In the genomic region with DNA sequence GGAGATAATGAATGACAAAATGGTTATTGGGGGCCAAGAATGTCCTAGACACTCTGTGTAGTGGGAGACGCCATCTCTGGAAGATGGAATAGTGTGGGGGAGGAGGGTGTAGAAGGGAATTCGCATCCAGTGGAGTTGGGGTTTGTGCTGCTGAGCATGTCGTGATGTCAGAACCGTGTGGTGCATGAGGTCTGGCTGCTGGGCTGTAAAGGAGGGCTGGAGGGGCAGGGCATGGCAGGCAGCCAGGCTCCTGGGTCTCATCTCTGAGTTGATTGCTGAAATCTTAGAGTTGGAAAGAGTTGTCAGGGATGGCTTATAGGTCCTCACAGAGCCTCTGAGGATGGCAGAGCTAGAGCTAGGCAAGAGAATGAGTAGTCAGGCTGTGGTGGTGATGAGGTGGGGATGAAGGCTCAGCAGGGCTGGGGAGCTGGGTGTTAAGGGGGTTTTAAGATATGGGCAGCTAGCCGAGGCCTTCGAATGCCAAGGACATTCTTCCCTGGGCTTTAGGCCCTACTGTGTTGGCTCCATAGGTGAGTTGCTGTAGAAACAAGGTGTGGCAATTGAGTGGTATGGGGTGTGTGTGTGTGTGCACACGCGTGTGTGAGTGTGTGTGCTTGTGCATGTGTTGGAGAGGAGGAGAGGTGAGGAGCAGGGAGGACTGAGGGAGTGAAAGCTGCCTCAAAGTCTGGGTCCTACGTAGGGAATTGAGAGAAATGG, we compare ENCODE assay signal across 9 cellular contexts. TPM values are rescaled to one million over a fixed set of nuclear protein-coding genes. Genes with fewer than 3 reads are reported as not detected.
A peak's percentile ranks its signal among the peaks of the same experiment; 100 is the strongest.
DNase-seq lines count a peak whose midpoint lies in the region; ATAC-seq, FAIRE-seq and TF ChIP-seq lines count a peak whose summit lies in the region.
"Had no signal": no experiment of that assay in that cellular context is flagged by ENCODE, and none has a peak within 500 bp of the region (broad histone marks: within the 10 kb centered on the region; RNA-seq: fewer than 3 reads in every experiment).

No MANE protein-coding gene starts in this region.

- no peak overlapping the region for H3K27ac Mint-ChIP-seq in nephron progenitor cell

- peaks cover 4% of the 10 kb centered on the region; the same call in 1 of the 2 replicates for H3K9me3 ChIP-seq in BE2C
- H3K9me3 ChIP-seq in GM12878 (replicated peaks; ENCODE audit: control insufficient read depth, insufficient read depth, low read length) = no peaks in the 10 kb centered on the region
- H3K9me3 ChIP-seq in Peyer's patch = no peaks in the 10 kb centered on the region

- ATAC-seq in GM12878 (no peak), GM18870 (IDR thresholded peaks at IDR 0.05; ENCODE audit: unreplicated experiment) (no peak), GM19452 (IDR thresholded peaks at IDR 0.05; ENCODE audit: unreplicated experiment) (no peak)

- H3K4me3 ChIP-seq in BE2C (ENCODE audit: low read depth, low read length) (peak overlapping the region; percentile 76), GM12878 (0 out of 2 replicates have a peak overlapping the region, but pooled peaks have one; percentile 93), Peyer's patch (no peak overlapping the region)

- peak overlapping the region; percentile 93 for H3K4me3 Mint-ChIP-seq in nephron progenitor cell

- no peak for TF ChIP-seq RAD21 in GM12878 (IDR thresholded peaks at IDR 0.05; ENCODE audit: insufficient read depth, low read depth, low read length)

- in situ Hi-C loops in GM12878 (cut with MboI) = no loop called here

- no peak for TF ChIP-seq EP300 in GM12878 (IDR thresholded peaks at IDR 0.05; ENCODE audit: borderline replicate concordance in 1 of 2, control insufficient read depth in 1 of 2, low read depth in 2 of 2, low read length in 2 of 2)

- CTCF ChIA-PET in GM12878 (lab: Yijun Ruan, JAX) = interaction anchor here (0.5 to 4.7 kb wide), 12 partner anchors 8 to 671 kb away, joined by 3 to 52 read pairs (median 4); no protein-coding TSS in a partner anchor

- TF ChIP-seq POLR2A in GM12878 (IDR thresholded peaks at IDR 0.05; ENCODE audit: low read depth, low read length) = no peak
- no peak for TF ChIP-seq POLR2A in Peyer's patch (IDR thresholded peaks at IDR 0.05)

- H3K27ac ChIP-seq in GM12878 (ENCODE audit: control insufficient read depth, insufficient read depth) (no peak overlapping the region), Peyer's patch (no peak overlapping the region)

- H3K4me2 ChIP-seq in GM12878 (ENCODE audit: control insufficient read depth, insufficient read depth) = peak overlapping the region; percentile 36

- FAIRE-seq in D721Med (lab: Jason Lieb, UNC) (no peak), GM12878 (lab: Jason Lieb, UNC) (no peak)

- H3K4me1 ChIP-seq in BE2C = peaks cover 16% of the 10 kb centered on the region
- no peaks in the 10 kb centered on the region; the same call in none of the 2 replicates for H3K4me1 ChIP-seq in GM12878 (ENCODE audit: control insufficient read depth, insufficient read depth, low read length)
- H3K4me1 ChIP-seq in Peyer's patch = peaks cover 0 to 12% (median 8%) of the 10 kb centered on the region in 4 donors

- BruUV-seq in GM12878 (replicated peaks; lab: Mats Ljungman, UMichigan) = no TSS peak

- H3K27me3 ChIP-seq in BE2C (no peaks in the 10 kb centered on the region; the same call in 1 of the 2 replicates), GM12878 (replicated peaks in 1 of 2; ENCODE audit: control insufficient read depth in 2 of 2, insufficient read depth in 2 of 2, low read length in 1 of 2) (no peaks in the 10 kb centered on the region; a peak in 2 of 4 replicates), Peyer's patch (no peaks in the 10 kb centered on the region)

- SMC1A ChIA-PET in GM12878 (lab: Charles Lee; ENCODE audit: uncharacterized antibody, unreplicated experiment) = interaction anchor here (1.4 kb wide), 1 partner anchor 11 kb away, joined by 7 read pairs; no protein-coding TSS in a partner anchor

- no peaks in the 10 kb centered on the region for H4K20me1 ChIP-seq in GM12878 (ENCODE audit: control insufficient read depth, insufficient read depth)

- H3K36me3 Mint-ChIP-seq in nephron progenitor cell (ENCODE audit: low read depth) = peaks cover 34% of the 10 kb centered on the region

- RAD21 ChIA-PET in GM12878 (lab: Charles Lee; ENCODE audit: unreplicated experiment) = interaction anchor here (1.8 kb wide), 1 partner anchor 12 kb away, joined by 8 read pairs; no protein-coding TSS in a partner anchor

- no peak overlapping the region for H3K9ac ChIP-seq in GM12878 (ENCODE audit: control insufficient read depth, insufficient read depth, low read length)

- 47% methylated on average over 9 of the region's 9 CpGs for WGBS in GM12878 (ENCODE audit: insufficient coverage, insufficient replicate concordance, low lambda C conversion rate, missing lambda C conversion rate)

- DNase-seq in BE2C = peak; percentile 71
- peak; percentile 15 for DNase-seq in D721Med (ENCODE audit: insufficient read length, low spot score)
- DNase-seq in GM12878 (ENCODE audit: low read depth, low spot score) = no peak
- no peak for DNase-seq in nephron progenitor cell
- no peak for DNase-seq in Peyer's patch
- DNase-seq: DMS79, midbrain had no signal

- peaks cover 2% of the 10 kb centered on the region; the same call in 1 of the 2 replicates for H3K79me2 ChIP-seq in GM12878 (ENCODE audit: control insufficient read depth, insufficient read depth, low read length)

- intact Hi-C loops in GM12878 (cut with micrococcal nuclease; ENCODE audit: unreplicated experiment) = no loop called here

- TF ChIP-seq CTCF in BE2C (IDR thresholded peaks at IDR 0.05; ENCODE audit: low read depth, low read length) (no peak), D721Med (IDR thresholded peaks at IDR 0.05; ENCODE audit: insufficient read depth, missing control alignments) (no peak), GM12878 (IDR thresholded peaks at IDR 0.05 in 2 of 3, conservative IDR thresholded peaks at IDR 0.05 in 1 of 3; ENCODE audit: control insufficient read depth in 2 of 3, extremely low read depth in 1 of 3, insufficient read depth in 1 of 3, low read depth in 3 of 3, low read length in 3 of 3) (no peak), nephron progenitor cell (IDR thresholded peaks at IDR 0.05) (no peak), Peyer's patch (IDR thresholded peaks at IDR 0.05) (no peak)

- peaks cover 34% of the 10 kb centered on the region for H3K4me1 Mint-ChIP-seq in nephron progenitor cell

- H2AFZ ChIP-seq in GM12878 (ENCODE audit: control insufficient read depth, low read depth, low read length) = no peak overlapping the region

- peaks cover 10% of the 10 kb centered on the region for H3K9me3 Mint-ChIP-seq in nephron progenitor cell

- H3K36me3 ChIP-seq in BE2C (peaks cover 14% of the 10 kb centered on the region), GM12878 (ENCODE audit: control insufficient read depth in 2 of 2, insufficient read depth in 2 of 2, low read length in 1 of 2) (peaks cover 1 to 4% of the 10 kb centered on the region in 2 experiments; a peak in 2 of 4 replicates), Peyer's patch (peaks cover 0 to 13% (median 0%) of the 10 kb centered on the region in 3 donors)

- POLR2A ChIA-PET in GM12878 (lab: Charles Lee) = interaction anchor here (0.6 to 1.9 kb wide), 3 partner anchors 8 to 248 kb away, joined by 3 to 5 read pairs (median 4); no protein-coding TSS in a partner anchor

- peaks cover 19% of the 10 kb centered on the region for H3K27me3 Mint-ChIP-seq in nephron progenitor cell (ENCODE audit: low read depth, poor library complexity)

RNA-seq across cellular contexts. Expression of gene PPFIA4, which starts 1.9 kb away (rescaled TPM):
- polyA plus RNA-seq in BE2C (2012; ENCODE audit: insufficient read depth, insufficient read length, low read depth) = 3.7 TPM
- 287 and 339 TPM in 2 replicates for total RNA-seq in GM12878 (2013; cell fraction: nucleolus; rRNA removed)
- total RNA-seq in GM12878 (2014; rRNA removed) (0.54 and 0.79 TPM in 2 replicates), GM12878 (2014; rRNA removed; fragmentation: Illumina TruSeq; extraction: Trizol) (0.18 and 0.22 TPM in 2 replicates), GM12878 (2021) (1.1 and 1.5 TPM in 2 replicates), Peyer's patch (1 to 10 TPM in 2 of 4 donors, under 1 TPM in 1, not detected in 1; 0.54 to 1.8 (median 1.7) TPM)
- 10.7 TPM for polyA plus RNA-seq in GM12878 (2011; ENCODE audit: low read depth)
- polyA plus RNA-seq in GM12878 (2011; rRNA removed) (14.8 and 19.7 TPM in 2 replicates), GM12878 (2014; fragmentation: Illumina TruSeq; extraction: Trizol) (0.34 and 1.1 TPM in 2 replicates), GM12878 (2014; fragmentation: Nextera tagmentation; extraction: Ambion mirVana) (under 1 TPM; 0.02 to 0.11 TPM), GM12878 (2014; rRNA removed) (0.74 and 0.88 TPM in 2 replicates), GM12878 (2016; fragmentation: Nextera tagmentation; extraction: Ambion mirVana) (under 1 TPM in 1 of 2 experiments, not detected in 1; 0.04 TPM)
- polyA plus RNA-seq in GM12878 (2011; cell fraction: cytosol; rRNA removed) = 14.5 and 19.9 TPM in 2 replicates
- polyA plus RNA-seq in GM12878 (2011; cell fraction: nucleus; rRNA removed) = 252 and 384 TPM in 2 replicates
- 22.9 and 25.7 TPM in 2 replicates for polyA plus RNA-seq in GM12878 (2012)
- 16.0 and 36.5 TPM in 2 replicates for polyA minus RNA-seq in GM12878 (2011; rRNA and poly(A)+ RNA removed)
- polyA minus RNA-seq in GM12878 (2011; cell fraction: cytosol; rRNA and poly(A)+ RNA removed) = 5.2 and 8.8 TPM in 2 replicates
- polyA minus RNA-seq in GM12878 (2011; cell fraction: nucleus; rRNA and poly(A)+ RNA removed) = 57.1 and 63.0 TPM in 2 replicates

RNA-seq across cellular contexts. Expression of gene TMEM183A, which starts 21.1 kb away (rescaled TPM):
- polyA plus RNA-seq in BE2C (2012; ENCODE audit: insufficient read depth, insufficient read length, low read depth) = 74.4 TPM
- total RNA-seq in GM12878 (2013; cell fraction: nucleolus; rRNA removed) = 67.8 and 72.7 TPM in 2 replicates
- total RNA-seq in GM12878 (2014; rRNA removed) (68.5 and 72.3 TPM in 2 replicates), GM12878 (2014; rRNA removed; fragmentation: Illumina TruSeq; extraction: Trizol) (49.4 and 56.1 TPM in 2 replicates), GM12878 (2021) (58.1 and 64.2 TPM in 2 replicates), Peyer's patch (10 to 100 TPM; 65.4 to 91.6 (median 80.4) TPM)
- polyA plus RNA-seq in GM12878 (2011; ENCODE audit: low read depth) = 34.3 TPM
- polyA plus RNA-seq in GM12878 (2011; rRNA removed) (82.5 and 103 TPM in 2 replicates), GM12878 (2014; fragmentation: Illumina TruSeq; extraction: Trizol) (69.4 and 75.4 TPM in 2 replicates), GM12878 (2014; fragmentation: Nextera tagmentation; extraction: Ambion mirVana) (10 to 100 TPM; 12.3 to 25.0 TPM), GM12878 (2014; rRNA removed) (55.5 and 57.8 TPM in 2 replicates), GM12878 (2016; fragmentation: Nextera tagmentation; extraction: Ambion mirVana) (10 to 100 TPM; 76.8 to 85.6 TPM)
- polyA plus RNA-seq in GM12878 (2011; cell fraction: cytosol; rRNA removed) = 110 and 152 TPM in 2 replicates
- polyA plus RNA-seq in GM12878 (2011; cell fraction: nucleus; rRNA removed) = 85.5 and 103 TPM in 2 replicates
- 35.3 and 35.6 TPM in 2 replicates for polyA plus RNA-seq in GM12878 (2012)
- polyA minus RNA-seq in GM12878 (2011; rRNA and poly(A)+ RNA removed) = 105 and 118 TPM in 2 replicates
- polyA minus RNA-seq in GM12878 (2011; cell fraction: cytosol; rRNA and poly(A)+ RNA removed) = 18.4 and 31.5 TPM in 2 replicates
- polyA minus RNA-seq in GM12878 (2011; cell fraction: nucleus; rRNA and poly(A)+ RNA removed) = 33.7 and 49.2 TPM in 2 replicates

RNA-seq across cellular contexts. Expression of gene MYOG, which starts 57.6 kb away (rescaled TPM):
- polyA plus RNA-seq in BE2C (2012; ENCODE audit: insufficient read depth, insufficient read length, low read depth) = not detected
- not detected in 2 replicates for total RNA-seq in GM12878 (2013; cell fraction: nucleolus; rRNA removed)
- total RNA-seq in GM12878 (2014; rRNA removed) (not detected in 2 replicates), GM12878 (2014; rRNA removed; fragmentation: Illumina TruSeq; extraction: Trizol) (not detected in 2 replicates), GM12878 (2021) (not detected in 2 replicates), Peyer's patch (not detected)
- not detected for polyA plus RNA-seq in GM12878 (2011; ENCODE audit: low read depth)
- polyA plus RNA-seq in GM12878 (2011; rRNA removed) (not detected in 2 replicates), GM12878 (2014; fragmentation: Illumina TruSeq; extraction: Trizol) (not detected in 2 replicates), GM12878 (2014; fragmentation: Nextera tagmentation; extraction: Ambion mirVana) (not detected), GM12878 (2014; rRNA removed) (0.05 TPM in 1 of 2 replicates, not detected in the other), GM12878 (2016; fragmentation: Nextera tagmentation; extraction: Ambion mirVana) (not detected)
- polyA plus RNA-seq in GM12878 (2011; cell fraction: cytosol; rRNA removed) = not detected in 2 replicates
- not detected in 2 replicates for polyA plus RNA-seq in GM12878 (2011; cell fraction: nucleus; rRNA removed)
- not detected in 2 replicates for polyA plus RNA-seq in GM12878 (2012)
- not detected in 2 replicates for polyA minus RNA-seq in GM12878 (2011; rRNA and poly(A)+ RNA removed)
- polyA minus RNA-seq in GM12878 (2011; cell fraction: cytosol; rRNA and poly(A)+ RNA removed) = not detected in 2 replicates
- polyA minus RNA-seq in GM12878 (2011; cell fraction: nucleus; rRNA and poly(A)+ RNA removed) = not detected in 2 replicates

Comparison
In these comparisons a context has a peak if more than half of its experiments do, and no peak if none do; other contexts are left out.
1. DNase-seq: peak in BE2C (single experiment) and D721Med (single experiment); none in GM12878 (single experiment), nephron progenitor cell (single experiment) and Peyer's patch (0 of 3).
2. H3K4me3 ChIP-seq: peak in BE2C (single experiment) and GM12878 (single experiment); none in Peyer's patch (0 of 4).